ENCODE assay signal across 16 cellular contexts in the genomic region with DNA sequence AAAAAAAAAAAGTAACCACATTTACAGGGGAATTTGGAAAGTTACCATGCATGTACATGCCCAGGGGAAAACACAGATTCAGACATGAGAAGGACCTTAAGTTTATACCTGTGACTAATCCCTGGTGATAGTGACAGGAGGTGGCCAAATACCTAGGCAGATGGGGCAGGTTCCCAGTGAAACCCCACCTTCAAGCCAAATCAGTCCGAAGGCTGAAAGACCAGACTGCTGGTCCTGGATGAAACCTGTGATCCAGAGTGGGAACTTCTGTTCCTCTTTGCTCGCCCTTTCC.
DNase-seq lines count a peak whose midpoint lies in the region; ATAC-seq and TF ChIP-seq lines count a peak whose summit lies in the region.
"Had no signal": no experiment of that assay in that cellular context is flagged by ENCODE, and none has a peak within 500 bp of the region (broad histone marks: within the 10 kb centered on the region; RNA-seq: fewer than 3 reads in every experiment).

No MANE protein-coding gene starts in this region.

- H2AFZ ChIP-seq in DND-41 (ENCODE audit: low read depth, low read length) = no peak overlapping the region

- 0 out of 2 replicates have a peak, but pooled peaks cover 5% of the 10 kb centered on the region for H4K20me1 ChIP-seq in DND-41 (ENCODE audit: insufficient read depth, low read length)

- no peak for TF ChIP-seq CTCF in DND-41 (IDR thresholded peaks at IDR 0.05; ENCODE audit: borderline replicate concordance, extremely low read depth, low read length, poor library complexity, severe bottlenecking)
- TF ChIP-seq CTCF in nephron progenitor cell (IDR thresholded peaks at IDR 0.05) = no peak

- peak overlapping the region; percentile 32 for H3K27ac ChIP-seq in DND-41 (ENCODE audit: low read length)
- peak overlapping the region; percentile 48 for H3K27ac ChIP-seq in KOPT-K1 (ENCODE audit: low read depth, low read length, poor library complexity, severe bottlenecking)
- H3K27ac ChIP-seq: brain microvascular endothelial cell, tibial nerve had no signal

- peaks cover 32% of the 10 kb centered on the region for H3K4me1 ChIP-seq in DND-41 (ENCODE audit: insufficient read depth, low read length)
- H3K4me1 ChIP-seq: tibial nerve had no signal

- H3K4me3 ChIP-seq in DND-41 (ENCODE audit: low read depth in 1 of 2, low read length in 2 of 2) = no peak overlapping the region
- H3K4me3 ChIP-seq: dorsolateral prefrontal cortex, skin epidermis, tibial nerve had no signal

- no peak overlapping the region for H3K4me3 Mint-ChIP-seq in nephron progenitor cell

- no peaks in the 10 kb centered on the region for H3K27me3 ChIP-seq in DND-41 (ENCODE audit: insufficient read depth, low read length, poor library complexity)
- H3K27me3 ChIP-seq: brain microvascular endothelial cell, dorsolateral prefrontal cortex, tibial nerve had no signal

- no peaks in the 10 kb centered on the region for H3K79me2 ChIP-seq in DND-41 (ENCODE audit: insufficient read depth, low read length)

- peak overlapping the region; percentile 24 for H3K4me2 ChIP-seq in DND-41 (ENCODE audit: insufficient read depth, low read length)

- no peaks in the 10 kb centered on the region for H3K27me3 Mint-ChIP-seq in nephron progenitor cell (ENCODE audit: low read depth, poor library complexity)
- H3K27me3 Mint-ChIP-seq: progenitor cell of endocrine pancreas had no signal

- DNase-seq in DND-41 (no peak), nephron progenitor cell (no peak), GM03348 (ENCODE audit: low spot score) (no peak), hypothalamus (lab: John Stamatoyannopoulos, UW) (no peak)
- DNase-seq: activated gamma-delta T cell treated with Interleukin-2 at 50 U/mL for 16 hours; brain microvascular endothelial cell; DMS53; dorsolateral prefrontal cortex; HCEC 1CT; NCI-H2227 treated with DMSO at 0.1 percent for 48 hours; NK-92 treated with Interleukin-12 subunit alpha and Interleukin-12 subunit beta, amount 100 ng/mL, for 24 hours; SW 1271 had no signal

- H3K9me3 ChIP-seq in DND-41 (ENCODE audit: insufficient read depth, low read length, severe bottlenecking) = no peaks in the 10 kb centered on the region
- H3K9me3 ChIP-seq in KOPT-K1 (ENCODE audit: insufficient read depth, low read length, poor library complexity, severe bottlenecking) = peaks cover 13% of the 10 kb centered on the region

- peaks cover 41% of the 10 kb centered on the region for H3K9me3 Mint-ChIP-seq in nephron progenitor cell

- H3K36me3 ChIP-seq in DND-41 (ENCODE audit: insufficient read depth, low read length) = peaks cover 9% of the 10 kb centered on the region
- 0 out of 2 replicates have a peak, but pooled peaks cover 10% of the 10 kb centered on the region for H3K36me3 ChIP-seq in KOPT-K1 (ENCODE audit: insufficient read depth, low read length)

- peak overlapping the region; percentile 92 for H3K27ac Mint-ChIP-seq in nephron progenitor cell
- H3K27ac Mint-ChIP-seq: progenitor cell of endocrine pancreas had no signal

- no peak for ATAC-seq in DND-41 (ENCODE audit: insufficient read depth, low read depth)

- peaks cover 77% of the 10 kb centered on the region for H3K36me3 Mint-ChIP-seq in nephron progenitor cell (ENCODE audit: low read depth)

- no peaks in the 10 kb centered on the region for H3K4me1 Mint-ChIP-seq in nephron progenitor cell

- no peak overlapping the region for H3K9ac ChIP-seq in DND-41 (ENCODE audit: low read depth, low read length)
